1 cellular context compared by ENCODE assay signal in genomic region chr1:77961392-77961791, GRCh38.
TF ChIP-seq lines count a peak whose summit lies in the region.

No MANE protein-coding gene starts in this region.

TF ChIP-seq in HepG2, 621 proteins besides CTCF, POLR2A, EP300 and RAD21:
- TF ChIP-seq ZNF331 (CRISPR knock-in tag; IDR thresholded peaks at IDR 0.05) = no peak
- TF ChIP-seq POLR2AphosphoS2 (IDR thresholded peaks at IDR 0.05; ENCODE audit: low read depth, low read length) = 0 out of 2 replicates have a peak, but pooled peaks have one; percentile 68
- no peak for TF ChIP-seq ZNF720 (CRISPR knock-in tag; IDR thresholded peaks at IDR 0.05)
